ENCODE assay signal across 15 cellular contexts in genomic region chr5:1875843-1876671, GRCh38. TPM values are rescaled to one million over a fixed set of nuclear protein-coding genes. Genes with fewer than 3 reads are reported as not detected.
A peak's percentile ranks its signal among the peaks of the same experiment; 100 is the strongest.
DNase-seq lines count a peak whose midpoint lies in the region; ATAC-seq, FAIRE-seq and TF ChIP-seq lines count a peak whose summit lies in the region.
"Had no signal": no experiment of that assay in that cellular context is flagged by ENCODE, and none has a peak within 500 bp of the region (broad histone marks: within the 10 kb centered on the region; RNA-seq: fewer than 3 reads in every experiment).

No MANE protein-coding gene starts in this region.

- H3K9me3 ChIP-seq in right cardiac atrium (ENCODE audit: control insufficient read depth, low read length) (no peaks in the 10 kb centered on the region), right atrium auricular region (no peaks in the 10 kb centered on the region), astrocyte (ENCODE audit: insufficient read depth, low read depth, low read length) (no peaks in the 10 kb centered on the region), breast epithelium (no peaks in the 10 kb centered on the region)

- intact Hi-C loops in right cardiac atrium (cut with DNase I), result no loop called here
- intact Hi-C loops in breast epithelium (cut with DNase I; ENCODE audit: low total_unique reads), result no loop called here

- no peak overlapping the region for H2AFZ ChIP-seq in astrocyte (ENCODE audit: low read depth, low read length)

- no peak overlapping the region for H3K4me3 ChIP-seq in right cardiac atrium (ENCODE audit: low read length)
- H3K4me3 ChIP-seq in right atrium auricular region, result peak overlapping the region in 1 of 2 donors; percentile 20
- H3K4me3 ChIP-seq in astrocyte (ENCODE audit: insufficient read depth, low read depth, low read length), result no peak overlapping the region
- H3K4me3 ChIP-seq in breast epithelium, result peak overlapping the region in 1 of 3 donors; percentile 10

- H3K4me3 Mint-ChIP-seq in astrocyte (ENCODE audit: unreplicated experiment), result no peak overlapping the region
- peak overlapping the region; percentile 20 for H3K4me3 Mint-ChIP-seq in mesothelial cell of epicardium
- peak overlapping the region; percentile 80 for H3K4me3 Mint-ChIP-seq in type B pancreatic cell
- H3K4me3 Mint-ChIP-seq: stimulated activated naive CD8-positive, alpha-beta T cell treated with anti-CD3 and anti-CD28 coated beads, Interleukin-15, Interleukin-2, amounts not matched to agents 100 ng/mL and 50 ng/mL, for 24 hours had no signal

- no peaks in the 10 kb centered on the region for H3K36me3 ChIP-seq in right atrium auricular region
- H3K36me3 ChIP-seq in astrocyte (ENCODE audit: insufficient read depth, low read length), result no peaks in the 10 kb centered on the region
- no peaks in the 10 kb centered on the region for H3K36me3 ChIP-seq in breast epithelium

- H3K36me3 Mint-ChIP-seq in astrocyte (ENCODE audit: low read depth, unreplicated experiment), result peaks cover 3% of the 10 kb centered on the region
- H3K36me3 Mint-ChIP-seq in mesothelial cell of epicardium, result no peaks in the 10 kb centered on the region
- H3K36me3 Mint-ChIP-seq in type B pancreatic cell, result peaks cover 3% of the 10 kb centered on the region

- no peaks in the 10 kb centered on the region for H3K4me1 Mint-ChIP-seq in astrocyte (ENCODE audit: low read depth, unreplicated experiment)
- peaks cover 8% of the 10 kb centered on the region for H3K4me1 Mint-ChIP-seq in mesothelial cell of epicardium
- H3K4me1 Mint-ChIP-seq in type B pancreatic cell (ENCODE audit: unreplicated experiment), result peaks cover 5% of the 10 kb centered on the region

- H3K4me2 ChIP-seq in astrocyte (ENCODE audit: low read length), result peak overlapping the region; percentile 26

- DNase-seq in right cardiac atrium (peak in 2 of 3 donors; percentile 18 to 48), right atrium auricular region (ENCODE audit: low spot score) (no peak), astrocyte (ENCODE audit: low read depth) (no peak), mesothelial cell of epicardium (ENCODE audit: low spot score in 2 of 2, unreplicated experiment in 2 of 2) (no peak), type B pancreatic cell (ENCODE audit: extremely low spot score, unreplicated experiment) (no peak), breast epithelium (ENCODE audit: low spot score in 2 of 2) (no peak)
- DNase-seq: aorta; effector CD8-positive, alpha-beta T cell; NCI-H446 treated with DMSO at 0.1 percent for 48 hours had no signal

- no peak for TF ChIP-seq POLR2A in breast epithelium (IDR thresholded peaks at IDR 0.05)

- no peaks in the 10 kb centered on the region for H3K79me2 ChIP-seq in astrocyte (ENCODE audit: insufficient read depth, low read length)

- H3K9me3 Mint-ChIP-seq in astrocyte (ENCODE audit: unreplicated experiment) (peaks cover 12% of the 10 kb centered on the region), mesothelial cell of epicardium (no peaks in the 10 kb centered on the region), type B pancreatic cell (no peaks in the 10 kb centered on the region)
- H3K9me3 Mint-ChIP-seq: stimulated activated naive CD8-positive, alpha-beta T cell treated with anti-CD3 and anti-CD28 coated beads, Interleukin-15, Interleukin-2, amounts not matched to agents 100 ng/mL and 50 ng/mL, for 24 hours had no signal

- H3K4me1 ChIP-seq in right cardiac atrium (ENCODE audit: control insufficient read depth, insufficient read depth, low read length), result no peaks in the 10 kb centered on the region
- H3K4me1 ChIP-seq in right atrium auricular region, result peaks cover 0 to 24% of the 10 kb centered on the region in 2 donors
- H3K4me1 ChIP-seq in astrocyte (ENCODE audit: insufficient read depth, low read length), result no peaks in the 10 kb centered on the region
- no peaks in the 10 kb centered on the region for H3K4me1 ChIP-seq in breast epithelium

- 1% methylated on average over 62 of the region's 62 CpGs for WGBS in right cardiac atrium

- no peak for FAIRE-seq in astrocyte (lab: Jason Lieb, UNC)
- FAIRE-seq: TTC549 had no signal

- H3K27me3 Mint-ChIP-seq in astrocyte (ENCODE audit: low read depth, unreplicated experiment) (peaks cover 56% of the 10 kb centered on the region), mesothelial cell of epicardium (ENCODE audit: low read depth) (peaks cover 79% of the 10 kb centered on the region), type B pancreatic cell (peaks cover 80% of the 10 kb centered on the region)

- H3K27me3 ChIP-seq in right cardiac atrium (ENCODE audit: control insufficient read depth, insufficient read depth) (no peaks in the 10 kb centered on the region), right atrium auricular region (peaks cover 35 to 69% of the 10 kb centered on the region in 2 donors), astrocyte (ENCODE audit: insufficient read depth, low read length) (peaks cover 66% of the 10 kb centered on the region), breast epithelium (peaks cover 10 to 66% of the 10 kb centered on the region in 2 donors)

- H3K27ac Mint-ChIP-seq in astrocyte (ENCODE audit: unreplicated experiment) (peak overlapping the region; percentile 66), mesothelial cell of epicardium (no peak overlapping the region), type B pancreatic cell (peak overlapping the region; percentile 57)
- H3K27ac Mint-ChIP-seq: stimulated activated naive CD8-positive, alpha-beta T cell treated with anti-CD3 and anti-CD28 coated beads, Interleukin-15, Interleukin-2, amounts not matched to agents 100 ng/mL and 50 ng/mL, for 24 hours had no signal

- ATAC-seq in right cardiac atrium, result no peak
- no peak for ATAC-seq in HG02884 (IDR thresholded peaks at IDR 0.05; ENCODE audit: unreplicated experiment)
- ATAC-seq in GM19463 (IDR thresholded peaks at IDR 0.05; ENCODE audit: unreplicated experiment), result no peak
- ATAC-seq: left lobe of liver had no signal

- H3K27ac ChIP-seq in right cardiac atrium (ENCODE audit: low read length) (no peak overlapping the region), right atrium auricular region (no peak overlapping the region), astrocyte (ENCODE audit: low read depth, low read length) (no peak overlapping the region), breast epithelium (no peak overlapping the region)

- TF ChIP-seq CTCF in right atrium auricular region (IDR thresholded peaks at IDR 0.05) (no peak), astrocyte (IDR thresholded peaks at IDR 0.05; ENCODE audit: insufficient read depth, low read depth, low read length) (no peak), mesothelial cell of epicardium (IDR thresholded peaks at IDR 0.05; ENCODE audit: unreplicated experiment) (no peak), type B pancreatic cell (conservative IDR thresholded peaks at IDR 0.05) (no peak), breast epithelium (IDR thresholded peaks at IDR 0.05) (no peak)

- H4K20me1 ChIP-seq in astrocyte (ENCODE audit: insufficient read depth, low read length), result no peaks in the 10 kb centered on the region

- no peak overlapping the region for H3K9ac ChIP-seq in astrocyte (ENCODE audit: low read length)

RNA-seq across cellular contexts. Expression of gene IRX4, which starts 6.7 kb away (rescaled TPM):
- total RNA-seq in right cardiac atrium (under 1 TPM in 1 of 4 donors, not detected in 3; 0.21 TPM), right atrium auricular region (not detected), astrocyte (0.53 and 0.68 TPM in 2 replicates), mesothelial cell of epicardium (not detected in 3 replicates), type B pancreatic cell (ENCODE audit: low replicate concordance) (1.6 and 6.0 TPM in 2 replicates), breast epithelium (1 to 10 TPM in 2 of 3 donors, under 1 TPM in 1; 0.64 to 9.5 (median 2.6) TPM)
- not detected for polyA plus RNA-seq in right cardiac atrium
- total RNA-seq: aorta, left lobe of liver, M059J had no signal
- polyA plus RNA-seq: aorta had no signal

Comparison
In these comparisons a context has a peak if more than half of its experiments do, and no peak if none do; other contexts are left out.
1. DNase-seq: peak in right cardiac atrium (2 of 3); none in right atrium auricular region (single experiment), astrocyte (single experiment), mesothelial cell of epicardium (0 of 2), type B pancreatic cell (single experiment) and breast epithelium (0 of 2).